ENCODE assay signal across 15 cellular contexts in the genomic region with DNA sequence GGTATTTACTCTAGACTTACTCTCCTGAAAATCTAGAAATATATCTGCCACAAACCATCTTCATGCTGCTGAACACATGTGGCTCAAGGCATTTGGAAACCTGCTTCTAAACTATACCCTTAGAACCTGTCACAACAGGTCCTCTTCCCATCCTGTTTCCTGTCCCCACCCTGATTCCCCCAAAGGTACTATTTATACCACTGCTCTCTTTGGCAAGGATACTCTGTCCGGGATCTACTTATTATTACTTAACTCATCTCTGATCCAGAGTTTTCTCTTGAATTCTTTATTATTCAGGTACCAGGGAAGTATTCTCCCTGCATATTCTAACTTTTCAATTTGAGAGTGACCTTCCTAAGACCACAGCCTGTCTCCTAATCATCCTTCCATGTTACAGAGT. TPM values are rescaled to one million over a fixed set of nuclear protein-coding genes. Genes with fewer than 3 reads are reported as not detected.
DNase-seq lines count a peak whose midpoint lies in the region; ATAC-seq and TF ChIP-seq lines count a peak whose summit lies in the region.
"Had no signal": no experiment of that assay in that cellular context is flagged by ENCODE, and none has a peak within 500 bp of the region (broad histone marks: within the 10 kb centered on the region; RNA-seq: fewer than 3 reads in every experiment).

No MANE protein-coding gene starts in this region.

- H3K36me3 ChIP-seq in left ventricle myocardium inferior (no peaks in the 10 kb centered on the region), RWPE2 (ENCODE audit: low read depth) (peaks cover 15% of the 10 kb centered on the region), upper lobe of right lung (peaks cover 11% of the 10 kb centered on the region), MG63 (peaks cover 13% of the 10 kb centered on the region)

- no peaks in the 10 kb centered on the region for H3K9me3 Mint-ChIP-seq in immature natural killer cell

- H3K9me3 ChIP-seq in left ventricle myocardium inferior (replicated peaks) (no peaks in the 10 kb centered on the region), RWPE2 (ENCODE audit: severe bottlenecking) (no peaks in the 10 kb centered on the region), upper lobe of right lung (no peaks in the 10 kb centered on the region), MG63 (no peaks in the 10 kb centered on the region)
- H3K9me3 ChIP-seq: left lung had no signal

- H3K27me3 ChIP-seq in left ventricle myocardium inferior (ENCODE audit: low read depth) (no peaks in the 10 kb centered on the region), RWPE2 (ENCODE audit: insufficient read depth, poor library complexity, severe bottlenecking) (no peaks in the 10 kb centered on the region), upper lobe of right lung (no peaks in the 10 kb centered on the region), MG63 (no peaks in the 10 kb centered on the region)
- H3K27me3 ChIP-seq: left lung had no signal

- intact Hi-C loops in left ventricle myocardium inferior (cut with micrococcal nuclease) = no loop called here
- intact Hi-C loops in Right ventricle myocardium superior (cut with DNase I) = no loop called here
- intact Hi-C loops in upper lobe of right lung (cut with DNase I) = no loop called here

- peak overlapping the region; percentile 42 to 94 (median 77) for H3K27ac Mint-ChIP-seq in immature natural killer cell

- no peak for ATAC-seq in Right ventricle myocardium superior (ENCODE audit: poor library complexity)
- ATAC-seq in RWPE2 (ENCODE audit: low read depth) = peak; percentile 91
- no peak for ATAC-seq in upper lobe of right lung
- no peak for ATAC-seq in GM19452 (IDR thresholded peaks at IDR 0.05; ENCODE audit: unreplicated experiment)
- ATAC-seq: left lung had no signal

- H3K4me1 ChIP-seq in left ventricle myocardium inferior (peaks cover 16% of the 10 kb centered on the region), RWPE2 (ENCODE audit: insufficient read depth, poor library complexity, severe bottlenecking) (peaks cover 28% of the 10 kb centered on the region), upper lobe of right lung (peaks cover 6% of the 10 kb centered on the region)

- no peaks in the 10 kb centered on the region for H3K36me3 Mint-ChIP-seq in immature natural killer cell

- DNase-seq in left ventricle myocardium inferior (no peak), Right ventricle myocardium superior (no peak), RWPE2 (ENCODE audit: low spot score) (no peak), immature natural killer cell (no peak), upper lobe of right lung (no peak), MG63 (no peak)
- DNase-seq: activated CD4-positive, alpha-beta T cell treated with anti-CD3 and anti-CD28 coated beads, Interleukin-2, amount 50 U/mL, for 48 hours; activated gamma-delta T cell treated with Interleukin-2 at 50 U/mL for 16 hours; central memory CD4-positive, alpha-beta T cell; effector CD8-positive, alpha-beta T cell; left lung; NCI-H1092; NCI-H2227 treated with DMSO at 0.1 percent for 48 hours; SIG-M5 had no signal

- peaks cover 0 to 7% (median 0%) of the 10 kb centered on the region in 3 donors for H3K27me3 Mint-ChIP-seq in immature natural killer cell (ENCODE audit: low read depth in 3 of 3)

- no peak for TF ChIP-seq CTCF in left ventricle myocardium inferior (IDR thresholded peaks at IDR 0.05; ENCODE audit: borderline replicate concordance)
- TF ChIP-seq CTCF in RWPE2 (IDR thresholded peaks at IDR 0.05; ENCODE audit: poor library complexity, severe bottlenecking) = no peak
- no peak for TF ChIP-seq CTCF in upper lobe of right lung (IDR thresholded peaks at IDR 0.05)

- no peak overlapping the region for H3K4me3 Mint-ChIP-seq in immature natural killer cell

- H3K4me3 ChIP-seq in left ventricle myocardium inferior (no peak overlapping the region), RWPE2 (ENCODE audit: severe bottlenecking) (no peak overlapping the region), upper lobe of right lung (no peak overlapping the region), MG63 (no peak overlapping the region)
- H3K4me3 ChIP-seq: left lung had no signal

- H3K4me1 Mint-ChIP-seq in immature natural killer cell = peaks cover 25 to 43% of the 10 kb centered on the region in 2 donors

- H3K27ac ChIP-seq in left ventricle myocardium inferior (replicated peaks) (peak overlapping the region; percentile 45), RWPE2 (ENCODE audit: poor library complexity, severe bottlenecking) (peak overlapping the region; percentile 94), upper lobe of right lung (peak overlapping the region; percentile 13)
- H3K27ac ChIP-seq: left lung had no signal

RNA-seq across cellular contexts. Expression of a gene that starts 33.4 kb away (rescaled TPM):
- total RNA-seq in left ventricle myocardium inferior (3.5 TPM), Right ventricle myocardium superior (2.4 TPM), upper lobe of right lung (65.9 TPM)
- 1 to 10 TPM; 2.5 to 5.1 (median 2.7) TPM for polyA plus RNA-seq in immature natural killer cell
- 26.1 and 115 TPM in 2 replicates for total RNA-seq in MG63 (2014; rRNA removed; shearing (Covaris generic); ENCODE audit: low replicate concordance)

RNA-seq across cellular contexts. Expression of a gene that starts 48.6 kb away (rescaled TPM):
- total RNA-seq in left ventricle myocardium inferior = 1.4 TPM
- total RNA-seq in Right ventricle myocardium superior = 0.30 TPM
- polyA plus RNA-seq in immature natural killer cell = 1 to 10 TPM; 1.7 to 4.2 (median 3.6) TPM
- total RNA-seq in upper lobe of right lung = 8.4 TPM
- 0.69 and 4.0 TPM in 2 replicates for total RNA-seq in MG63 (2014; rRNA removed; shearing (Covaris generic); ENCODE audit: low replicate concordance)

RNA-seq across cellular contexts. Expression of a gene that starts 51.1 kb away (rescaled TPM):
- total RNA-seq in left ventricle myocardium inferior (3.1 TPM), Right ventricle myocardium superior (1.9 TPM), upper lobe of right lung (16.2 TPM)
- polyA plus RNA-seq in immature natural killer cell = not detected
- total RNA-seq in MG63 (2014; rRNA removed; shearing (Covaris generic); ENCODE audit: low replicate concordance) = 6.7 and 26.1 TPM in 2 replicates

RNA-seq across cellular contexts. Expression of a gene that starts 57.4 kb away (rescaled TPM):
- 840 TPM for total RNA-seq in left ventricle myocardium inferior
- 858 TPM for total RNA-seq in Right ventricle myocardium superior
- polyA plus RNA-seq in immature natural killer cell = 1,000 to 10,000 TPM; 2,545 to 3,232 (median 2,896) TPM
- 1,221 TPM for total RNA-seq in upper lobe of right lung
- 768 and 1,491 TPM in 2 replicates for total RNA-seq in MG63 (2014; rRNA removed; shearing (Covaris generic); ENCODE audit: low replicate concordance)

RNA-seq across cellular contexts. Expression of a gene that starts 59.5 kb away (rescaled TPM):
- 13.1 TPM for total RNA-seq in left ventricle myocardium inferior
- 14.5 TPM for total RNA-seq in Right ventricle myocardium superior
- polyA plus RNA-seq in immature natural killer cell = 1 to 10 TPM; 2.3 to 6.1 (median 5.3) TPM
- 63.5 TPM for total RNA-seq in upper lobe of right lung
- total RNA-seq in MG63 (2014; rRNA removed; shearing (Covaris generic); ENCODE audit: low replicate concordance) = 445 and 645 TPM in 2 replicates

Comparison
In these comparisons a context has a peak if more than half of its experiments do, and no peak if none do; other contexts are left out.
1. H3K27ac ChIP-seq: peak in every context shown above with its lines; median percentile 94 in RWPE2; 45 in left ventricle myocardium inferior; 13 in upper lobe of right lung.